1 cellular context compared by ENCODE assay signal in the genomic region with DNA sequence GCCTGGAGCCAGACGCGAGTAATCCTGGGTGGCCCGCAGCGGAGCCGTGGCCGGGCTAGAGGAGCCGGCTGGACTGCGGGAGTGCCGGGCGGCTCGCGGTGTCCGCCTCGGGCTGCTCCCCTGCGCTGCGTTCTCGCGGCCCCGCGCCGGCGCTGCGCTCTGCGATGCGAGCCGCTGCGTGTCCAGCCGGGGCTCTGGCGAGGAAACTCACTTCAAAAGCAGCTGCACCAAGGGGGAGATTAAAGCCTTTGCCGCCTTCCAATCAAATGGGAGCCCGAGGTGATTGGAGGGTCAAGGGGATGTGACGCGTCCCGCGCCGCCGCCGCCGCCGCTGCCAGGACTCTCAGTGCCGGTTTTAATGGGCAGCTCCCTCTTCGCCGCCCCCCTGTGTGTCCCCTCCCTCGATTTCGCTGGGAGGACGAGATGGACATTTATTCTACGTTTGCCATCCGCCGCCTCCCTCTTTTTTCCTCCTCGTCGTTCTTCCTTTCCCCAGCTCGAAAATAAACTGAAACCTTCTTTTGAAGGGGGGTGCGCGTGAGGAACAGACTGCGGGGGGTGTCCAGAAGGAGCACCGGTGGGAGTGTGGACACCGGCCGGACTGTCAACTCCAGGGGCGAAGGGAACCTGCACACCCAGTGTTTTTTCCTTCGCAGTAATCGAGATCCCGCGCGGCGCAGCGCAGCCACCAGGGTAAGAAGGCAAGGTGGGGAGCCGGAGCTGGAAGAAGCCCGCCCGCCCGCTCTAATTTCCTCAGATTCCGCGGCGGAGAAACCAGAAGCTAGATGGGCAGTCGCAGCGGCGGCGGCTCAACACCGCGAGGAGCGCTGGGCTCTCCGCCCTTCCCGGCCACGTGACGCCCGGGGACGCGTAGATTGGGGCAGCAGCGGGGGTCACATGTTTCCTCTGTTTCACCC.
A peak's percentile ranks its signal among the peaks of the same experiment; 100 is the strongest.
TF ChIP-seq lines count a peak whose summit lies in the region.

A gene with protein sequence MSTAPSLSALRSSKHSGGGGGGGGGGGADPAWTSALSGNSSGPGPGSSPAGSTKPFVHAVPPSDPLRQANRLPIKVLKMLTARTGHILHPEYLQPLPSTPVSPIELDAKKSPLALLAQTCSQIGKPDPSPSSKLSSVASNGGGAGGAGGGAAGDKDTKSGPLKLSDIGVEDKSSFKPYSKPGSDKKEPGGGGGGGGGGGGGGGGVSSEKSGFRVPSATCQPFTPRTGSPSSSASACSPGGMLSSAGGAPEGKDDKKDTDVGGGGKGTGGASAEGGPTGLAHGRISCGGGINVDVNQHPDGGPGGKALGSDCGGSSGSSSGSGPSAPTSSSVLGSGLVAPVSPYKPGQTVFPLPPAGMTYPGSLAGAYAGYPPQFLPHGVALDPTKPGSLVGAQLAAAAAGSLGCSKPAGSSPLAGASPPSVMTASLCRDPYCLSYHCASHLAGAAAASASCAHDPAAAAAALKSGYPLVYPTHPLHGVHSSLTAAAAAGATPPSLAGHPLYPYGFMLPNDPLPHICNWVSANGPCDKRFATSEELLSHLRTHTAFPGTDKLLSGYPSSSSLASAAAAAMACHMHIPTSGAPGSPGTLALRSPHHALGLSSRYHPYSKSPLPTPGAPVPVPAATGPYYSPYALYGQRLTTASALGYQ (minus strand): TSS at position 196 of the 917 bp plus-strand sequence. CDS start 345 bp downstream, outside the sequence.

TF ChIP-seq in H1, 55 proteins besides CTCF, POLR2A, EP300 and RAD21 (continues in another document):
- TF ChIP-seq CBX5 (IDR thresholded peaks at IDR 0.05; ENCODE audit: low read depth, low read length): no peak
- no peak for TF ChIP-seq KDM5A (IDR thresholded peaks at IDR 0.05; ENCODE audit: low read length)
- TF ChIP-seq KDM4A (IDR thresholded peaks at IDR 0.05; ENCODE audit: low read depth, low read length, severe bottlenecking): peak; percentile 85
- no peak for TF ChIP-seq CEBPB (IDR thresholded peaks at IDR 0.05; ENCODE audit: low read depth, low read length)
- TF ChIP-seq PHF8 (conservative IDR thresholded peaks at IDR 0.05; ENCODE audit: low read depth, low read length): no peak
- TF ChIP-seq POU5F1 (IDR thresholded peaks at IDR 0.05; ENCODE audit: low read depth, low read length): no peak
- TF ChIP-seq POLR2AphosphoS5 (IDR thresholded peaks at IDR 0.05; ENCODE audit: low read depth, low read length): no peak
- TF ChIP-seq RNF2 (IDR thresholded peaks at IDR 0.05; ENCODE audit: borderline replicate concordance, low read depth, low read length, missing control alignments, poor library complexity, severe bottlenecking): no peak
- no peak for TF ChIP-seq EGR1 (IDR thresholded peaks at IDR 0.05; ENCODE audit: borderline replicate concordance, low read depth, low read length)
- no peak for TF ChIP-seq CHD2 (IDR thresholded peaks at IDR 0.05; ENCODE audit: low read length)
- no peak for TF ChIP-seq NRF1 (IDR thresholded peaks at IDR 0.05; ENCODE audit: low read depth, low read length)
- no peak for TF ChIP-seq SP4 (IDR thresholded peaks at IDR 0.05; ENCODE audit: low read length)
- TF ChIP-seq EZH2 (IDR thresholded peaks at IDR 0.05; ENCODE audit: low read depth, low read length, severe bottlenecking): no peak
- peak; percentile 11; the same call in 1 of the 2 replicates for TF ChIP-seq BACH1 (IDR thresholded peaks at IDR 0.05; ENCODE audit: low read length)
- TF ChIP-seq ZNF274 (IDR thresholded peaks at IDR 0.05; ENCODE audit: borderline replicate concordance, extremely low read depth, low read length): no peak
- TF ChIP-seq RFX5 (IDR thresholded peaks at IDR 0.05; ENCODE audit: borderline replicate concordance, low read depth, low read length): no peak
- no peak for TF ChIP-seq SRF (IDR thresholded peaks at IDR 0.05; ENCODE audit: low read depth, low read length)
- TF ChIP-seq JUND (IDR thresholded peaks at IDR 0.05; ENCODE audit: low read length): no peak
- TF ChIP-seq MAFK (IDR thresholded peaks at IDR 0.05; ENCODE audit: low read depth, low read length): no peak
- TF ChIP-seq GTF2F1 (IDR thresholded peaks at IDR 0.05; ENCODE audit: borderline replicate concordance, low read depth, low read length): no peak
- TF ChIP-seq ASH2L (IDR thresholded peaks at IDR 0.05; ENCODE audit: low read length): peak; percentile 58
- TF ChIP-seq SP1 (IDR thresholded peaks at IDR 0.05; ENCODE audit: low read depth, low read length): no peak; the same call in 1 of the 2 replicates
- TF ChIP-seq RXRA (IDR thresholded peaks at IDR 0.05; ENCODE audit: insufficient read depth, low read depth, low read length): no peak
- TF ChIP-seq CREB1 (IDR thresholded peaks at IDR 0.05): peak; percentile 61; the same call in 1 of the 2 replicates
- no peak for TF ChIP-seq JUN (IDR thresholded peaks at IDR 0.05; ENCODE audit: low read depth, low read length)
- TF ChIP-seq GABPA (IDR thresholded peaks at IDR 0.05; ENCODE audit: borderline replicate concordance, insufficient read depth, low read length): no peak
- TF ChIP-seq TAF7 (optimal IDR thresholded peaks at IDR 0.05; ENCODE audit: borderline replicate concordance, low read depth, low read length): no peak
- peak; percentile 59 for TF ChIP-seq TAF1 (IDR thresholded peaks at IDR 0.05; ENCODE audit: low read depth, low read length)
- no peak for TF ChIP-seq SUZ12 (IDR thresholded peaks at IDR 0.05; ENCODE audit: low read length)
- TF ChIP-seq YY1 (IDR thresholded peaks at IDR 0.05; ENCODE audit: low read depth, low read length): no peak
- TF ChIP-seq HDAC6 (IDR thresholded peaks at IDR 0.05; ENCODE audit: low read depth, low read length): no peak
- TF ChIP-seq SAP30 (IDR thresholded peaks at IDR 0.05; ENCODE audit: insufficient read depth, insufficient replicate concordance, low read length): no peak
- TF ChIP-seq, protein P1, sequence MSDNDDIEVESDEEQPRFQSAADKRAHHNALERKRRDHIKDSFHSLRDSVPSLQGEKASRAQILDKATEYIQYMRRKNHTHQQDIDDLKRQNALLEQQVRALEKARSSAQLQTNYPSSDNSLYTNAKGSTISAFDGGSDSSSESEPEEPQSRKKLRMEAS (IDR thresholded peaks at IDR 0.05): peak; percentile 88
- no peak for TF ChIP-seq KDM1A (IDR thresholded peaks at IDR 0.05; ENCODE audit: borderline replicate concordance, low read length)
- TF ChIP-seq, protein P2, sequence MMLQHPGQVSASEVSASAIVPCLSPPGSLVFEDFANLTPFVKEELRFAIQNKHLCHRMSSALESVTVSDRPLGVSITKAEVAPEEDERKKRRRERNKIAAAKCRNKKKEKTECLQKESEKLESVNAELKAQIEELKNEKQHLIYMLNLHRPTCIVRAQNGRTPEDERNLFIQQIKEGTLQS (IDR thresholded peaks at IDR 0.05; ENCODE audit: insufficient read depth, low read depth, low read length): peak; percentile 87
- TF ChIP-seq SP2 (IDR thresholded peaks at IDR 0.05; ENCODE audit: low read length): no peak
- TF ChIP-seq NANOG (IDR thresholded peaks at IDR 0.05; ENCODE audit: insufficient read depth, low read depth, low read length, poor library complexity, severe bottlenecking): no peak
- no peak for TF ChIP-seq TCF12 (IDR thresholded peaks at IDR 0.05; ENCODE audit: low read depth, low read length)
- TF ChIP-seq SIN3A (conservative IDR thresholded peaks at IDR 0.05 in 1 of 2, IDR thresholded peaks at IDR 0.05 in 1 of 2; ENCODE audit: low read depth in 1 of 2, low read length in 2 of 2): no peak
- peak in 1 of 2 experiments; percentile 7; a peak in 1 of 4 replicates for TF ChIP-seq HDAC2 (IDR thresholded peaks at IDR 0.05; ENCODE audit: borderline replicate concordance in 1 of 2, low read depth in 2 of 2, low read length in 2 of 2)
- TF ChIP-seq, protein P3, sequence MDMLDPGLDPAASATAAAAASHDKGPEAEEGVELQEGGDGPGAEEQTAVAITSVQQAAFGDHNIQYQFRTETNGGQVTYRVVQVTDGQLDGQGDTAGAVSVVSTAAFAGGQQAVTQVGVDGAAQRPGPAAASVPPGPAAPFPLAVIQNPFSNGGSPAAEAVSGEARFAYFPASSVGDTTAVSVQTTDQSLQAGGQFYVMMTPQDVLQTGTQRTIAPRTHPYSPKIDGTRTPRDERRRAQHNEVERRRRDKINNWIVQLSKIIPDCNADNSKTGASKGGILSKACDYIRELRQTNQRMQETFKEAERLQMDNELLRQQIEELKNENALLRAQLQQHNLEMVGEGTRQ (IDR thresholded peaks at IDR 0.05; ENCODE audit: low read length): peak; percentile 96
- TF ChIP-seq, protein P4, sequence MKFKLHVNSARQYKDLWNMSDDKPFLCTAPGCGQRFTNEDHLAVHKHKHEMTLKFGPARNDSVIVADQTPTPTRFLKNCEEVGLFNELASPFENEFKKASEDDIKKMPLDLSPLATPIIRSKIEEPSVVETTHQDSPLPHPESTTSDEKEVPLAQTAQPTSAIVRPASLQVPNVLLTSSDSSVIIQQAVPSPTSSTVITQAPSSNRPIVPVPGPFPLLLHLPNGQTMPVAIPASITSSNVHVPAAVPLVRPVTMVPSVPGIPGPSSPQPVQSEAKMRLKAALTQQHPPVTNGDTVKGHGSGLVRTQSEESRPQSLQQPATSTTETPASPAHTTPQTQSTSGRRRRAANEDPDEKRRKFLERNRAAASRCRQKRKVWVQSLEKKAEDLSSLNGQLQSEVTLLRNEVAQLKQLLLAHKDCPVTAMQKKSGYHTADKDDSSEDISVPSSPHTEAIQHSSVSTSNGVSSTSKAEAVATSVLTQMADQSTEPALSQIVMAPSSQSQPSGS (IDR thresholded peaks at IDR 0.05; ENCODE audit: low read length): no peak
- TF ChIP-seq, protein P5, sequence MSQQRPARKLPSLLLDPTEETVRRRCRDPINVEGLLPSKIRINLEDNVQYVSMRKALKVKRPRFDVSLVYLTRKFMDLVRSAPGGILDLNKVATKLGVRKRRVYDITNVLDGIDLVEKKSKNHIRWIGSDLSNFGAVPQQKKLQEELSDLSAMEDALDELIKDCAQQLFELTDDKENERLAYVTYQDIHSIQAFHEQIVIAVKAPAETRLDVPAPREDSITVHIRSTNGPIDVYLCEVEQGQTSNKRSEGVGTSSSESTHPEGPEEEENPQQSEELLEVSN (IDR thresholded peaks at IDR 0.05): peak; percentile 12; the same call in 1 of the 2 replicates
- peak; percentile 58; the same call in 1 of the 2 replicates for TF ChIP-seq RBBP5 (IDR thresholded peaks at IDR 0.05; ENCODE audit: borderline replicate concordance, low read depth, low read length)
- no peak for TF ChIP-seq SIRT6 (IDR thresholded peaks at IDR 0.05; ENCODE audit: low read length)
- TF ChIP-seq FOSL1 (IDR thresholded peaks at IDR 0.05; ENCODE audit: insufficient read depth, low read depth, low read length): no peak
- TF ChIP-seq BCL11A (IDR thresholded peaks at IDR 0.05; ENCODE audit: low read depth in 2 of 2, low read length in 2 of 2): no peak
- no peak for TF ChIP-seq CBX8 (IDR thresholded peaks at IDR 0.05; ENCODE audit: borderline replicate concordance, low read depth, low read length)
- TF ChIP-seq CTBP2 (IDR thresholded peaks at IDR 0.05; ENCODE audit: borderline replicate concordance, insufficient read depth, insufficient read length, low read length): no peak
- no peak for TF ChIP-seq SIX5 (IDR thresholded peaks at IDR 0.05; ENCODE audit: low read depth, low read length)
